Comparison of ENCODE assay signal across 8 cellular contexts in the genomic region with DNA sequence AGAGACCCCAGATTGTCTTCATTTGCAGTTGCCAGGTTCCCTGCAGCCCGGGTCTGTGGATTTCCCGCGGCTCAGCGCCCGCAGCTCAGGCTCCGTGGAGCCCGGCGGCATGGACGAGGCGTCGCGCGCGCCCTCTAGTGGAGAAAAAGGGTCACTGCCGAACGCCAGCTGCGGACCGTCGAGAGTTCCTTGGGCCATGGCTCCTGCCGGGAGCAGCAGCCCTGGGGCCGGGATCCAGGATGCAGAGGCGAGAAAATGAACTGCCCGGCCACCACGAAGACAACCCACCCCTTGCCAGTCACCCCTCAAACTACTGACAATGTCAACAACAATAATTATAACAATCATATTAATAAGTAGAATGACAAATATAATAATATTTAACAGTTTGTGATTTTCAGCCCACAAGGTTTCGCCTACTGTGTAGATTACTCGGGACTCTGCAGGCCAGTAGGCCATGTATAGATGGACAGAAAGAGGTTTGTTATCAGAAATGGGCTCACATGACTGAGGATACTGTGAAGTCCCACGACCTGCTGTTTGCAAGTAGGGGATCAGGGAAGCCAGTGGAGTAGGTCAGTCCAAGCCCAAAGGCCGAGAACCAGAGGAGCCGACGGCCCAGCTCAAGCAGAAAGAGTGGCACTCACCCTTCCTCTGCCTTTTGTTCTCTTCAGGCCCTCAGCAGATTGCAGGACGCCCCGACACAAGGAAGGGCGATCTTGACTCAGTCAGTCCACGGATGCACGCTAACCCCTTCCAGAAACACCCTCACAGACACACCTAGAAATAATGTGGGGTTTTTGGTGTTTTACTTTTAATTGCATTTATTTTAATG. TPM values are rescaled to one million over a fixed set of nuclear protein-coding genes. Genes with fewer than 3 reads are reported as not detected.
DNase-seq lines count a peak whose midpoint lies in the region; ATAC-seq and TF ChIP-seq lines count a peak whose summit lies in the region.

No MANE protein-coding gene starts in this region.

- TF ChIP-seq CTCF in LNCAP (IDR thresholded peaks at IDR 0.05) = peak; percentile 93
- TF ChIP-seq CTCF in right atrium auricular region (IDR thresholded peaks at IDR 0.05) = peak; percentile 98 to 99
- TF ChIP-seq CTCF in retinal pigment epithelial cell (conservative IDR thresholded peaks at IDR 0.05; ENCODE audit: low read depth, low read length) = peak; percentile 86

- H3K4me3 ChIP-seq in adipocyte (ENCODE audit: low read length) = peak overlapping the region; percentile 52
- H3K4me3 ChIP-seq in right atrium auricular region = peak overlapping the region in 1 of 2 donors; percentile 21
- no peak overlapping the region for H3K4me3 ChIP-seq in retinal pigment epithelial cell (ENCODE audit: low read length)

- no peak overlapping the region for H3K27ac ChIP-seq in right atrium auricular region

- peak; percentile 73 for DNase-seq in CD1c-positive myeloid dendritic cell (ENCODE audit: extremely low spot score)
- peak; percentile 57 for DNase-seq in SW480 (ENCODE audit: low spot score)
- peak; percentile 88 for DNase-seq in adipocyte (ENCODE audit: low read depth)
- DNase-seq in right atrium auricular region (ENCODE audit: low spot score) = peak; percentile 77
- no peak for DNase-seq in retinal pigment epithelial cell (ENCODE audit: low read depth)

- H3K4me1 ChIP-seq in adipocyte (ENCODE audit: control insufficient read depth, insufficient read depth, low read length) (peaks cover 7% of the 10 kb centered on the region), right atrium auricular region (peaks cover 0 to 10% of the 10 kb centered on the region in 2 donors)

- peaks cover 6% of the 10 kb centered on the region for H3K9me3 ChIP-seq in adipocyte (ENCODE audit: control insufficient read depth, low read length)
- peaks cover 0 to 5% of the 10 kb centered on the region in 2 donors for H3K9me3 ChIP-seq in right atrium auricular region

- ATAC-seq in GM19463 (IDR thresholded peaks at IDR 0.05; ENCODE audit: unreplicated experiment) (peak; percentile 66), HG03460 (IDR thresholded peaks at IDR 0.05; ENCODE audit: unreplicated experiment) (no peak)

- H3K36me3 ChIP-seq in adipocyte (ENCODE audit: control insufficient read depth, insufficient read depth, low read length, severe bottlenecking) = no peaks in the 10 kb centered on the region
- no peaks in the 10 kb centered on the region for H3K36me3 ChIP-seq in right atrium auricular region

- H3K27me3 ChIP-seq in adipocyte (replicated peaks; ENCODE audit: control insufficient read depth, insufficient read depth, low read length) (no peaks in the 10 kb centered on the region), right atrium auricular region (no peaks in the 10 kb centered on the region)

- H3K9ac ChIP-seq in adipocyte (ENCODE audit: low read length) = peak overlapping the region; percentile 27

RNA-seq across cellular contexts. Expression of gene BOD1, which starts 43.1 kb away (rescaled TPM):
- total RNA-seq in right atrium auricular region = 10 to 100 TPM; 36.9 to 43.2 TPM
